In genomic region chr7:1569016-1569415, GRCh38 we compare ENCODE assay signal across 8 cellular contexts. TPM values are rescaled to one million over a fixed set of nuclear protein-coding genes. Genes with fewer than 3 reads are reported as not detected.
DNase-seq lines count a peak whose midpoint lies in the region; ATAC-seq and TF ChIP-seq lines count a peak whose summit lies in the region.

No MANE protein-coding gene starts in this region.

- H3K27ac Mint-ChIP-seq in T-helper 1 cell treated with Interleukin-12 subunit alpha and Interleukin-12 subunit beta and Interleukin-4 antibody, amounts not matched to agents 30 μg/mL and 1 μg/mL, for 36 hours: peak overlapping the region; percentile 80

- H3K27me3 Mint-ChIP-seq in T-helper 1 cell treated with Interleukin-12 subunit alpha and Interleukin-12 subunit beta and Interleukin-4 antibody, amounts not matched to agents 30 μg/mL and 1 μg/mL, for 36 hours (ENCODE audit: low read depth): no peaks in the 10 kb centered on the region

- H2AFZ ChIP-seq in SK-N-SH (ENCODE audit: low read depth): no peak overlapping the region

- TF ChIP-seq RAD21 in SK-N-SH (IDR thresholded peaks at IDR 0.05; ENCODE audit: low read length): no peak

- H3K36me3 ChIP-seq in SK-N-SH (replicated peaks in 1 of 2; ENCODE audit: control insufficient read depth in 1 of 2, insufficient read depth in 2 of 2, low read length in 1 of 2): peaks cover 10 to 11% of the 10 kb centered on the region in 2 experiments
- no peaks in the 10 kb centered on the region for H3K36me3 ChIP-seq in ovary

- H3K9me3 Mint-ChIP-seq in T-helper 1 cell treated with Interleukin-12 subunit alpha and Interleukin-12 subunit beta and Interleukin-4 antibody, amounts not matched to agents 30 μg/mL and 1 μg/mL, for 36 hours: no peaks in the 10 kb centered on the region

- TF ChIP-seq EP300 in SK-N-SH (IDR thresholded peaks at IDR 0.05; ENCODE audit: borderline replicate concordance in 1 of 2, low read depth in 1 of 2, low read length in 1 of 2): no peak
- no peak for TF ChIP-seq EP300 in ovary (IDR thresholded peaks at IDR 0.05)

- H3K4me2 ChIP-seq in SK-N-SH: peak overlapping the region; percentile 96

- H3K27ac ChIP-seq in SK-N-SH (ENCODE audit: low read depth in 2 of 2, low read length in 1 of 2) (no peak overlapping the region; a peak in 1 of 4 replicates), ovary (peak overlapping the region in 1 of 2 donors; percentile 87)

- no peaks in the 10 kb centered on the region for H3K9me2 ChIP-seq in SK-N-SH

- no peak for TF ChIP-seq CTCF in SK-N-SH (IDR thresholded peaks at IDR 0.05)
- no peak for TF ChIP-seq CTCF in epithelial cell of proximal tubule (conservative IDR thresholded peaks at IDR 0.05; ENCODE audit: low read depth, low read length)
- no peak for TF ChIP-seq CTCF in ovary (IDR thresholded peaks at IDR 0.05)

- ATAC-seq in SK-N-SH treated with all-trans-retinoic acid at 6 μM for 48 hours (no peak), HG03135 (IDR thresholded peaks at IDR 0.05; ENCODE audit: unreplicated experiment) (no peak)
- no peak for ATAC-seq in activated CD4-positive, CD25-positive, alpha-beta regulatory T cell treated with anti-CD3 and anti-CD28 coated beads, Interleukin-2, amount 50 U/mL, for 24 hours

- CTCF ChIA-PET in SK-N-SH (lab: Yijun Ruan, JAX): no interaction called here

- H3K27me3 ChIP-seq in SK-N-SH (ENCODE audit: insufficient read depth) (no peaks in the 10 kb centered on the region), ovary (no peaks in the 10 kb centered on the region)

- H3K9ac ChIP-seq in SK-N-SH: peak overlapping the region; percentile 96; the same call in 1 of the 2 replicates

- peaks cover 8 to 17% of the 10 kb centered on the region in 2 experiments; a peak in 3 of 4 replicates for H3K4me1 ChIP-seq in SK-N-SH (ENCODE audit: control insufficient read depth in 1 of 2, insufficient read depth in 2 of 2, low read depth in 1 of 2, low read length in 1 of 2)
- H3K4me1 ChIP-seq in ovary (ENCODE audit: insufficient read depth): peaks cover 7% of the 10 kb centered on the region

- H3K4me3 Mint-ChIP-seq in T-helper 1 cell treated with Interleukin-12 subunit alpha and Interleukin-12 subunit beta and Interleukin-4 antibody, amounts not matched to agents 30 μg/mL and 1 μg/mL, for 36 hours: peak overlapping the region; percentile 85

- H3K9me3 ChIP-seq in SK-N-SH (no peaks in the 10 kb centered on the region), ovary (no peaks in the 10 kb centered on the region)

- WGBS in SK-N-SH (ENCODE audit: low lambda C conversion rate): 85% methylated on average over 13 of the region's 13 CpGs
- 74 to 88% (median 76%) methylated on average over 13 of the region's 13 CpGs for WGBS in ovary, 3 donors

- H3K36me3 Mint-ChIP-seq in T-helper 1 cell treated with Interleukin-12 subunit alpha and Interleukin-12 subunit beta and Interleukin-4 antibody, amounts not matched to agents 30 μg/mL and 1 μg/mL, for 36 hours (ENCODE audit: low read depth): peaks cover 7% of the 10 kb centered on the region

- DNase-seq in SK-N-SH (peak; percentile 48), epithelial cell of proximal tubule (ENCODE audit: low read depth) (no peak), ovary (no peak), AG08396 (ENCODE audit: low spot score) (no peak)

- H3F3A ChIP-seq in SK-N-SH (replicated peaks; ENCODE audit: insufficient read depth): peaks cover 33% of the 10 kb centered on the region

- H4K20me1 ChIP-seq in SK-N-SH (ENCODE audit: insufficient read depth): no peaks in the 10 kb centered on the region

- intact Hi-C loops in ovary (cut with DNase I): no loop called here

- H3K4me1 Mint-ChIP-seq in T-helper 1 cell treated with Interleukin-12 subunit alpha and Interleukin-12 subunit beta and Interleukin-4 antibody, amounts not matched to agents 30 μg/mL and 1 μg/mL, for 36 hours (ENCODE audit: low read depth): peaks cover 24% of the 10 kb centered on the region

- no peak for TF ChIP-seq POLR2A in ovary (IDR thresholded peaks at IDR 0.05)

- H3K79me2 ChIP-seq in SK-N-SH (ENCODE audit: insufficient read depth): peaks cover 32% of the 10 kb centered on the region

- H3K4me3 ChIP-seq in SK-N-SH (ENCODE audit: low read depth in 2 of 2, low read length in 1 of 2): peak overlapping the region; percentile 68 to 98
- peak overlapping the region; percentile 96 for H3K4me3 ChIP-seq in epithelial cell of proximal tubule (ENCODE audit: low read depth, low read length)
- H3K4me3 ChIP-seq in ovary: peak overlapping the region; percentile 87

- POLR2A ChIA-PET in SK-N-SH (lab: Yijun Ruan, JAX): no interaction called here

TF ChIP-seq in SK-N-SH, 30 proteins besides CTCF, POLR2A, EP300 and RAD21 (continues in another document):
- TF ChIP-seq RFX5 (IDR thresholded peaks at IDR 0.05; ENCODE audit: low read length) (no peak), TAF1 (IDR thresholded peaks at IDR 0.05; ENCODE audit: borderline replicate concordance, low read depth, low read length) (no peak), YY1 (IDR thresholded peaks at IDR 0.05; ENCODE audit: low read depth) (no peak), RCOR1 (IDR thresholded peaks at IDR 0.05; ENCODE audit: low read length) (no peak), GABPA (IDR thresholded peaks at IDR 0.05; ENCODE audit: low read depth) (no peak), TEAD4 (IDR thresholded peaks at IDR 0.05; ENCODE audit: borderline replicate concordance, insufficient read depth) (no peak), MEF2A (IDR thresholded peaks at IDR 0.05; ENCODE audit: borderline replicate concordance, low read depth) (no peak)
- TF ChIP-seq, protein P1, sequence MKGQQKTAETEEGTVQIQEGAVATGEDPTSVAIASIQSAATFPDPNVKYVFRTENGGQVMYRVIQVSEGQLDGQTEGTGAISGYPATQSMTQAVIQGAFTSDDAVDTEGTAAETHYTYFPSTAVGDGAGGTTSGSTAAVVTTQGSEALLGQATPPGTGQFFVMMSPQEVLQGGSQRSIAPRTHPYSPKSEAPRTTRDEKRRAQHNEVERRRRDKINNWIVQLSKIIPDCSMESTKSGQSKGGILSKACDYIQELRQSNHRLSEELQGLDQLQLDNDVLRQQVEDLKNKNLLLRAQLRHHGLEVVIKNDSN (IDR thresholded peaks at IDR 0.05; ENCODE audit: borderline replicate concordance, low read depth): no peak

TF ChIP-seq in SK-N-SH treated with all-trans-retinoic acid at 6 μM for 48 hours, 23 proteins besides CTCF, POLR2A, EP300 and RAD21 (continues in another document):
- TF ChIP-seq CSDC2 (CRISPR knock-in tag; IDR thresholded peaks at IDR 0.05): no peak
- no peak for TF ChIP-seq CSRNP3 (CRISPR knock-in tag; IDR thresholded peaks at IDR 0.05)
- no peak for TF ChIP-seq ZNF70 (CRISPR knock-in tag; IDR thresholded peaks at IDR 0.05)
- TF ChIP-seq ZNF565 (CRISPR knock-in tag; conservative IDR thresholded peaks at IDR 0.05; ENCODE audit: low read depth): no peak
- TF ChIP-seq PPARA (CRISPR knock-in tag; IDR thresholded peaks at IDR 0.05; ENCODE audit: borderline replicate concordance): no peak
- no peak for TF ChIP-seq TCF4 (CRISPR knock-in tag; IDR thresholded peaks at IDR 0.05; ENCODE audit: borderline replicate concordance)
- no peak for TF ChIP-seq OSR1 (CRISPR knock-in tag; IDR thresholded peaks at IDR 0.05)
- no peak for TF ChIP-seq BACH2 (CRISPR knock-in tag; IDR thresholded peaks at IDR 0.05; ENCODE audit: borderline replicate concordance)
- TF ChIP-seq ZC3H10 (CRISPR knock-in tag; IDR thresholded peaks at IDR 0.05): no peak
- TF ChIP-seq GLIS3 (CRISPR knock-in tag; IDR thresholded peaks at IDR 0.05): no peak
- TF ChIP-seq ZFP3 (CRISPR knock-in tag; IDR thresholded peaks at IDR 0.05): no peak

RNA-seq across cellular contexts. Expression of gene PSMG3, which starts 0.8 kb away (rescaled TPM):
- 106 and 109 TPM in 2 replicates for polyA plus RNA-seq in SK-N-SH (2012; rRNA removed)
- 71.7 and 94.8 TPM in 2 replicates for polyA plus RNA-seq in SK-N-SH (2012; cell fraction: cytosol; rRNA removed)
- 82.8 and 87.7 TPM in 2 replicates for polyA plus RNA-seq in SK-N-SH (2012; cell fraction: nucleus; rRNA removed)
- 55.4 and 84.0 TPM in 2 replicates for total RNA-seq in epithelial cell of proximal tubule
- 10 to 100 TPM; 15.6 to 34.5 (median 18.6) TPM for total RNA-seq in ovary
- polyA plus RNA-seq in ovary: 10 to 100 TPM; 12.7 to 29.9 TPM

RNA-seq across cellular contexts. Expression of gene TMEM184A, which starts 13.0 kb away (rescaled TPM):
- 1.5 and 1.8 TPM in 2 replicates for polyA plus RNA-seq in SK-N-SH (2012; rRNA removed)
- polyA plus RNA-seq in SK-N-SH (2012; cell fraction: cytosol; rRNA removed): 0.43 and 0.46 TPM in 2 replicates
- 6.5 and 6.7 TPM in 2 replicates for polyA plus RNA-seq in SK-N-SH (2012; cell fraction: nucleus; rRNA removed)
- total RNA-seq in epithelial cell of proximal tubule: 2.2 and 3.6 TPM in 2 replicates
- 1 to 10 TPM in 5 of 7 donors, under 1 TPM in 1, not detected in 1; 0.05 to 8.4 (median 1.6) TPM for total RNA-seq in ovary
- under 1 TPM in 1 of 2 donors, not detected in 1; 0.13 TPM for polyA plus RNA-seq in ovary

RNA-seq across cellular contexts. Expression of gene MAFK, which starts 38.5 kb away (rescaled TPM):
- polyA plus RNA-seq in SK-N-SH (2012; rRNA removed): 33.0 and 33.2 TPM in 2 replicates
- 8.3 and 12.2 TPM in 2 replicates for polyA plus RNA-seq in SK-N-SH (2012; cell fraction: cytosol; rRNA removed)
- 240 and 252 TPM in 2 replicates for polyA plus RNA-seq in SK-N-SH (2012; cell fraction: nucleus; rRNA removed)
- total RNA-seq in epithelial cell of proximal tubule: 14.4 and 19.3 TPM in 2 replicates
- 10 to 100 TPM; 10.5 to 42.0 (median 18.7) TPM for total RNA-seq in ovary
- polyA plus RNA-seq in ovary: 10 to 100 TPM in 1 of 2 donors, 1 to 10 TPM in 1; 1.8 to 22.9 TPM
